Comparison of ENCODE assay signal across 8 cellular contexts in genomic region chr1:10941891-10942541, GRCh38.
DNase-seq lines count a peak whose midpoint lies in the region; ATAC-seq and TF ChIP-seq lines count a peak whose summit lies in the region.

No MANE protein-coding gene starts in this region.

- H3K27me3 ChIP-seq in iPS-15b (ENCODE audit: control insufficient read depth, insufficient read depth, low read length), result no peaks in the 10 kb centered on the region

- DNase-seq in AG20443 (ENCODE audit: low spot score), result peak; percentile 89
- peak; percentile 83 for DNase-seq in GM20000 (ENCODE audit: low spot score)
- peak; percentile 48 for DNase-seq in SK-MEL-5 (ENCODE audit: low read depth, low spot score)
- peak; percentile 81 for DNase-seq in activated naive CD8-positive, alpha-beta T cell treated with anti-CD3 and anti-CD28 coated beads, Interleukin-2, amount 50 U/mL, for 24 hours
- DNase-seq in stimulated activated CD4-positive, alpha-beta T cell treated with anti-CD3 and anti-CD28 coated beads, Interleukin-1b, Interleukin-23, amount 100 ng/mL, for 24 hours (ENCODE audit: low read depth in 4 of 4, low spot score in 1 of 4), result peak in 3 of 4 experiments; percentile 37 to 64 (median 38)

- no peaks in the 10 kb centered on the region for H3K9me3 ChIP-seq in iPS-15b (ENCODE audit: control insufficient read depth, insufficient read depth, low read length)

- H3K4me1 ChIP-seq in iPS-15b (ENCODE audit: control insufficient read depth, insufficient read depth, low read length), result peaks cover 2% of the 10 kb centered on the region

- H3K27me3 Mint-ChIP-seq in activated naive CD8-positive, alpha-beta T cell treated with anti-CD3 and anti-CD28 coated beads, Interleukin-2, amount 50 U/mL, for 24 hours, result peaks cover 54% of the 10 kb centered on the region

- no peak overlapping the region for H3K4me3 Mint-ChIP-seq in activated naive CD8-positive, alpha-beta T cell treated with anti-CD3 and anti-CD28 coated beads, Interleukin-2, amount 50 U/mL, for 24 hours

- no peak for TF ChIP-seq POLR2A in GM18505 (IDR thresholded peaks at IDR 0.05; ENCODE audit: borderline replicate concordance, extremely low read depth, insufficient read depth, insufficient read length)

- no peaks in the 10 kb centered on the region for H3K36me3 ChIP-seq in iPS-15b (ENCODE audit: control insufficient read depth, insufficient read depth, low read length)

- no peak overlapping the region for H3K9ac ChIP-seq in iPS-15b (ENCODE audit: low read depth, low read length)

- H3K4me3 ChIP-seq in iPS-15b (ENCODE audit: low read depth, low read length), result peak overlapping the region; percentile 16

- in situ Hi-C loops in SK-MEL-5 (cut with HindIII; ENCODE audit: low pct_unique_long_range_greater_than_20kb, low sequenced_read_pairs), result no loop called here

- peak; percentile 82 for TF ChIP-seq CTCF in GM20000 (IDR thresholded peaks at IDR 0.05; ENCODE audit: extremely low read depth, missing control alignments)

- H3K9me3 Mint-ChIP-seq in activated naive CD8-positive, alpha-beta T cell treated with anti-CD3 and anti-CD28 coated beads, Interleukin-2, amount 50 U/mL, for 24 hours, result no peaks in the 10 kb centered on the region

- peaks cover 28% of the 10 kb centered on the region for H3K4me1 Mint-ChIP-seq in activated naive CD8-positive, alpha-beta T cell treated with anti-CD3 and anti-CD28 coated beads, Interleukin-2, amount 50 U/mL, for 24 hours

- no peak overlapping the region for H3K27ac Mint-ChIP-seq in activated naive CD8-positive, alpha-beta T cell treated with anti-CD3 and anti-CD28 coated beads, Interleukin-2, amount 50 U/mL, for 24 hours

- H3K36me3 Mint-ChIP-seq in activated naive CD8-positive, alpha-beta T cell treated with anti-CD3 and anti-CD28 coated beads, Interleukin-2, amount 50 U/mL, for 24 hours (ENCODE audit: low read depth), result no peaks in the 10 kb centered on the region

- no peak for ATAC-seq in activated naive CD8-positive, alpha-beta T cell treated with anti-CD3 and anti-CD28 coated beads, Interleukin-2, amount 50 U/mL, for 24 hours
- ATAC-seq in GM18505 (IDR thresholded peaks at IDR 0.05; ENCODE audit: unreplicated experiment), result no peak
- no peak for ATAC-seq in HG02610 (IDR thresholded peaks at IDR 0.05; ENCODE audit: unreplicated experiment)

Comparison
In these comparisons a context has a peak if more than half of its experiments do, and no peak if none do; other contexts are left out.
1. DNase-seq: peak in every context shown above with its lines; median percentile 89 in AG20443; 83 in GM20000; 81 in activated naive CD8-positive, alpha-beta T cell treated with anti-CD3 and anti-CD28 coated beads, Interleukin-2, amount 50 U/mL, for 24 hours; 48 in SK-MEL-5; 38 in stimulated activated CD4-positive, alpha-beta T cell treated with anti-CD3 and anti-CD28 coated beads, Interleukin-1b, Interleukin-23, amount 100 ng/mL, for 24 hours.